ENCODE assay signal across 23 cellular contexts in genomic region chr13:100773429-100773828, GRCh38.
A peak's percentile ranks its signal among the peaks of the same experiment; 100 is the strongest.
DNase-seq lines count a peak whose midpoint lies in the region; ATAC-seq, FAIRE-seq and TF ChIP-seq lines count a peak whose summit lies in the region.
"Had no signal": no experiment of that assay in that cellular context is flagged by ENCODE, and none has a peak within 500 bp of the region (broad histone marks: within the 10 kb centered on the region; RNA-seq: fewer than 3 reads in every experiment).

No MANE protein-coding gene starts in this region.

- H3K9me3 ChIP-seq in RWPE2 (ENCODE audit: severe bottlenecking) = no peaks in the 10 kb centered on the region
- no peaks in the 10 kb centered on the region for H3K9me3 ChIP-seq in pancreas
- H3K9me3 ChIP-seq in esophagus muscularis mucosa = peaks cover 0 to 5% (median 0%) of the 10 kb centered on the region in 4 donors

- in situ Hi-C loops in G401 (cut with HindIII; ENCODE audit: low sequenced_read_pairs) = no loop called here

- ATAC-seq in RWPE2 (ENCODE audit: low read depth) (peak; percentile 53), esophagus mucosa (peak; percentile 89), pancreas (no peak)
- ATAC-seq: CD8-positive, alpha-beta T cell had no signal

- FAIRE-seq in pancreas (lab: Jason Lieb, UNC) = no peak
- FAIRE-seq: GM12892, GM19239, H54 had no signal

- DNase-seq in RWPE2 (ENCODE audit: low spot score) (no peak), myocyte (ENCODE audit: low read depth) (peak; percentile 50), pancreas (no peak), esophagus muscularis mucosa (ENCODE audit: extremely low spot score) (no peak), G401 (ENCODE audit: low spot score) (no peak), HuH-7.5 (ENCODE audit: low spot score) (no peak)
- DNase-seq: CD8-positive, alpha-beta T cell; DMS 273 treated with DMSO at 0.1 percent for 48 hours; DMS79; EL; IMR-90; KG1; MM.1S; NCI-H2029 treated with DMSO at 0.1 percent for 48 hours; NCI-H2227 treated with DMSO at 0.1 percent for 48 hours; NCI-H526 treated with DMSO at 0.1 percent for 48 hours; PC-9; SHP77 had no signal

- TF ChIP-seq POLR2A in esophagus muscularis mucosa (IDR thresholded peaks at IDR 0.05; ENCODE audit: low read depth) = no peak

- 90 to 93% methylated on average over 3 of the region's 3 CpGs for WGBS in pancreas, 2 donors
- WGBS in esophagus muscularis mucosa = 96% methylated on average over 3 of the region's 3 CpGs

- no peaks in the 10 kb centered on the region for H3K4me1 ChIP-seq in RWPE2 (ENCODE audit: insufficient read depth, poor library complexity, severe bottlenecking)
- no peaks in the 10 kb centered on the region for H3K4me1 ChIP-seq in pancreas
- H3K4me1 ChIP-seq in esophagus muscularis mucosa = no peaks in the 10 kb centered on the region

- TF ChIP-seq CTCF in RWPE2 (IDR thresholded peaks at IDR 0.05; ENCODE audit: poor library complexity, severe bottlenecking) (no peak), pancreas (IDR thresholded peaks at IDR 0.05) (no peak), esophagus muscularis mucosa (IDR thresholded peaks at IDR 0.05) (no peak)

- no peak for TF ChIP-seq EP300 in esophagus muscularis mucosa (IDR thresholded peaks at IDR 0.05)

- no peaks in the 10 kb centered on the region for H3K27me3 ChIP-seq in RWPE2 (ENCODE audit: insufficient read depth, poor library complexity, severe bottlenecking)
- no peaks in the 10 kb centered on the region for H3K27me3 ChIP-seq in pancreas
- H3K27me3 ChIP-seq in esophagus muscularis mucosa = no peaks in the 10 kb centered on the region

- H3K36me3 ChIP-seq in RWPE2 (ENCODE audit: low read depth) (no peaks in the 10 kb centered on the region), pancreas (no peaks in the 10 kb centered on the region), esophagus muscularis mucosa (no peaks in the 10 kb centered on the region)

- no peak overlapping the region for H3K4me3 ChIP-seq in RWPE2 (ENCODE audit: severe bottlenecking)
- no peak overlapping the region for H3K4me3 ChIP-seq in pancreas
- no peak overlapping the region for H3K4me3 ChIP-seq in esophagus muscularis mucosa
- H3K4me3 ChIP-seq: PC-9 had no signal

- intact Hi-C loops in pancreas (cut with DNase I) (no loop called here), esophagus muscularis mucosa (cut with DNase I) (no loop called here)

- H3K27ac ChIP-seq in RWPE2 (ENCODE audit: poor library complexity, severe bottlenecking) (peak overlapping the region; percentile 7), pancreas (no peak overlapping the region), esophagus muscularis mucosa (replicated peaks in 1 of 4) (no peak overlapping the region)
- H3K27ac ChIP-seq: C4-2B, PC-9 had no signal

Comparison
In these comparisons a context has a peak if more than half of its experiments do, and no peak if none do; other contexts are left out.
1. ATAC-seq: peak in RWPE2 (single experiment) and esophagus mucosa (single experiment); none in pancreas (0 of 4).